10 cellular contexts compared by ENCODE assay signal in genomic region chr2:134670955-134671354, GRCh38. TPM values are rescaled to one million over a fixed set of nuclear protein-coding genes. Genes with fewer than 3 reads are reported as not detected.
A peak's percentile ranks its signal among the peaks of the same experiment; 100 is the strongest.
DNase-seq lines count a peak whose midpoint lies in the region; ATAC-seq and TF ChIP-seq lines count a peak whose summit lies in the region.
"Had no signal": no experiment of that assay in that cellular context is flagged by ENCODE, and none has a peak within 500 bp of the region (broad histone marks: within the 10 kb centered on the region; RNA-seq: fewer than 3 reads in every experiment).

No MANE protein-coding gene starts in this region.

- H3K4me3 ChIP-seq in left lung = no peak overlapping the region
- no peak overlapping the region for H3K4me3 ChIP-seq in upper lobe of right lung
- H3K4me3 ChIP-seq in mammary epithelial cell (replicated peaks in 1 of 3; ENCODE audit: insufficient read depth in 1 of 3, low read depth in 2 of 3, low read length in 3 of 3) = no peak overlapping the region

- no peak for ATAC-seq in T-cell (replicated peaks in 1 of 4)
- ATAC-seq in left lung = peak; percentile 69
- ATAC-seq in upper lobe of right lung = peak; percentile 73

- DNase-seq in activated naive CD4-positive, alpha-beta T cell treated with anti-CD3 and anti-CD28 coated beads, Interleukin-2, amount 50 U/mL, for 16 hours = no peak
- DNase-seq in T-cell = peak in 1 of 34 experiments; percentile 16
- DNase-seq in left lung = peak in 1 of 2 donors; percentile 72
- peak; percentile 82 for DNase-seq in upper lobe of right lung
- no peak for DNase-seq in NCI-H2171 treated with DMSO at 0.1 percent for 48 hours (lab: John Stamatoyannopoulos, UW)
- DNase-seq in stimulated activated naive CD4-positive, alpha-beta T cell treated with Interleukin-2 at 50 U/mL for 16 hours (lab: John Stamatoyannopoulos, UW) = no peak
- DNase-seq in mammary epithelial cell = no peak
- DNase-seq: brain microvascular endothelial cell had no signal

- no peaks in the 10 kb centered on the region for H3K27me3 Mint-ChIP-seq in activated naive CD4-positive, alpha-beta T cell treated with anti-CD3 and anti-CD28 coated beads, Interleukin-2, amount 50 U/mL, for 24 hours
- no peaks in the 10 kb centered on the region for H3K27me3 Mint-ChIP-seq in T-cell

- TF ChIP-seq CTCF in left lung (IDR thresholded peaks at IDR 0.05) (no peak), upper lobe of right lung (IDR thresholded peaks at IDR 0.05) (no peak), mammary epithelial cell (conservative IDR thresholded peaks at IDR 0.05 in 1 of 2, IDR thresholded peaks at IDR 0.05 in 1 of 2; ENCODE audit: extremely low read depth in 1 of 2, insufficient read depth in 1 of 2, low read depth in 1 of 2, low read length in 2 of 2) (no peak)

- H3K36me3 ChIP-seq in left lung (no peaks in the 10 kb centered on the region), upper lobe of right lung (no peaks in the 10 kb centered on the region), mammary epithelial cell (ENCODE audit: insufficient read depth, low read length) (no peaks in the 10 kb centered on the region)
- H3K36me3 ChIP-seq: brain microvascular endothelial cell had no signal

- peaks cover 67% of the 10 kb centered on the region for H3K4me1 Mint-ChIP-seq in activated naive CD4-positive, alpha-beta T cell treated with anti-CD3 and anti-CD28 coated beads, Interleukin-2, amount 50 U/mL, for 24 hours
- H3K4me1 Mint-ChIP-seq in T-cell = peaks cover 72 to 82% (median 80%) of the 10 kb centered on the region in 3 donors

- no peak overlapping the region for H3K9ac ChIP-seq in mammary epithelial cell (ENCODE audit: insufficient read depth, low read length)

- H3K9me3 Mint-ChIP-seq in activated naive CD4-positive, alpha-beta T cell treated with anti-CD3 and anti-CD28 coated beads, Interleukin-2, amount 50 U/mL, for 24 hours = no peaks in the 10 kb centered on the region
- H3K9me3 Mint-ChIP-seq in T-cell = peaks cover 0 to 4% (median 0%) of the 10 kb centered on the region in 3 donors

- WGBS in mammary epithelial cell (ENCODE audit: low coverage, missing lambda C conversion rate) = 95% methylated on average over 2 of the region's 4 CpGs

- in situ Hi-C loops in mammary epithelial cell (cut with MboI; ENCODE audit: low sequenced_read_pairs in 2 of 2) = loop anchor here (25.0 kb wide), 1 partner anchor 216 kb away; no protein-coding TSS in a partner anchor

- no peak overlapping the region for H3K27ac Mint-ChIP-seq in activated naive CD4-positive, alpha-beta T cell treated with anti-CD3 and anti-CD28 coated beads, Interleukin-2, amount 50 U/mL, for 24 hours
- peak overlapping the region; percentile 89 to 91 for H3K27ac Mint-ChIP-seq in T-cell

- peaks cover 0 to 10% of the 10 kb centered on the region in 2 donors for H3K4me1 ChIP-seq in left lung
- peaks cover 7% of the 10 kb centered on the region for H3K4me1 ChIP-seq in upper lobe of right lung
- no peaks in the 10 kb centered on the region for H3K4me1 ChIP-seq in mammary epithelial cell (ENCODE audit: insufficient read depth, low read length)

- peak overlapping the region; percentile 48 for H3K4me3 Mint-ChIP-seq in activated naive CD4-positive, alpha-beta T cell treated with anti-CD3 and anti-CD28 coated beads, Interleukin-2, amount 50 U/mL, for 24 hours
- peak overlapping the region; percentile 14 to 78 (median 58) for H3K4me3 Mint-ChIP-seq in T-cell

- H3K9me3 ChIP-seq in left lung (no peaks in the 10 kb centered on the region), upper lobe of right lung (no peaks in the 10 kb centered on the region), mammary epithelial cell (replicated peaks; ENCODE audit: insufficient read depth, low read length) (no peaks in the 10 kb centered on the region)

- H3K36me3 Mint-ChIP-seq in activated naive CD4-positive, alpha-beta T cell treated with anti-CD3 and anti-CD28 coated beads, Interleukin-2, amount 50 U/mL, for 24 hours = no peaks in the 10 kb centered on the region
- H3K36me3 Mint-ChIP-seq in T-cell = no peaks in the 10 kb centered on the region

- H4K20me1 ChIP-seq in mammary epithelial cell (ENCODE audit: insufficient read depth, low read length) = no peaks in the 10 kb centered on the region

- dilution Hi-C loops in mammary epithelial cell (cut with HindIII; ENCODE audit: low sequenced_read_pairs) = no loop called here

- intact Hi-C loops in left lung (cut with DNase I) (no loop called here), upper lobe of right lung (cut with DNase I) (no loop called here), mammary epithelial cell (cut with micrococcal nuclease) (no loop called here)

- H3K27ac ChIP-seq in left lung (peak overlapping the region; percentile 62 to 74), upper lobe of right lung (peak overlapping the region; percentile 67), mammary epithelial cell (ENCODE audit: insufficient read depth, low read depth, low read length) (no peak overlapping the region)
- H3K27ac ChIP-seq: brain microvascular endothelial cell, C4-2B had no signal

- H2AFZ ChIP-seq in mammary epithelial cell (ENCODE audit: low read depth, low read length) = no peak overlapping the region

- CTCF ChIA-PET in T-cell (lab: Charles Lee) (interaction anchor here (0.6 to 1.4 kb wide), 7 partner anchors 8 to 493 kb away, joined by 3 to 10 read pairs (median 4); no protein-coding TSS in a partner anchor), mammary epithelial cell (lab: Charles Lee; ENCODE audit: low non-redundant PET) (interaction anchor here (0.6 kb wide), 1 partner anchor 1056 kb away, joined by 11 read pairs; no protein-coding TSS in a partner anchor)

- H3K4me2 ChIP-seq in mammary epithelial cell (ENCODE audit: insufficient read depth, low read depth, low read length) = no peak overlapping the region

- H3K79me2 ChIP-seq in mammary epithelial cell (ENCODE audit: insufficient read depth, low read length) = no peaks in the 10 kb centered on the region

- POLR2A ChIA-PET in T-cell (lab: Charles Lee) = interaction anchor here (0.6 to 1.6 kb wide), 7 partner anchors 9 to 1458 kb away, joined by 3 to 8 read pairs (median 4); no protein-coding TSS in a partner anchor

- BruUV-seq in mammary epithelial cell (replicated peaks; lab: Mats Ljungman, UMichigan) = no TSS peak

- H3K27me3 ChIP-seq in left lung = no peaks in the 10 kb centered on the region
- H3K27me3 ChIP-seq in upper lobe of right lung = no peaks in the 10 kb centered on the region
- H3K27me3 ChIP-seq in mammary epithelial cell (ENCODE audit: insufficient read depth, low read length) = no peaks in the 10 kb centered on the region
- H3K27me3 ChIP-seq: brain microvascular endothelial cell had no signal

RNA-seq across cellular contexts. Expression of gene TMEM163, which starts 47.8 kb away (rescaled TPM):
- total RNA-seq in T-cell (under 1 TPM; 0.18 to 0.73 (median 0.35) TPM), left lung (10 to 100 TPM; 23.2 to 48.4 TPM), upper lobe of right lung (34.6 TPM), mammary epithelial cell (not detected)
- polyA plus RNA-seq in mammary epithelial cell = 0.14 TPM
- not detected for polyA minus RNA-seq in mammary epithelial cell

Comparison
In these comparisons a context has a peak if more than half of its experiments do, and no peak if none do; other contexts are left out.
1. ATAC-seq: peak in left lung (single experiment) and upper lobe of right lung (single experiment); none in T-cell (0 of 4).
2. RNA of gene TMEM163, which starts 47.8 kb away (total RNA-seq): 23.2 to 48.4 TPM in left lung and 34.6 TPM in upper lobe of right lung (single experiment); 0.18 to 0.73 TPM in T-cell and not detected in mammary epithelial cell; every median in the first group is over 10 times any median in the second.